Comparison of ENCODE assay signal across 27 cellular contexts in the genomic region with DNA sequence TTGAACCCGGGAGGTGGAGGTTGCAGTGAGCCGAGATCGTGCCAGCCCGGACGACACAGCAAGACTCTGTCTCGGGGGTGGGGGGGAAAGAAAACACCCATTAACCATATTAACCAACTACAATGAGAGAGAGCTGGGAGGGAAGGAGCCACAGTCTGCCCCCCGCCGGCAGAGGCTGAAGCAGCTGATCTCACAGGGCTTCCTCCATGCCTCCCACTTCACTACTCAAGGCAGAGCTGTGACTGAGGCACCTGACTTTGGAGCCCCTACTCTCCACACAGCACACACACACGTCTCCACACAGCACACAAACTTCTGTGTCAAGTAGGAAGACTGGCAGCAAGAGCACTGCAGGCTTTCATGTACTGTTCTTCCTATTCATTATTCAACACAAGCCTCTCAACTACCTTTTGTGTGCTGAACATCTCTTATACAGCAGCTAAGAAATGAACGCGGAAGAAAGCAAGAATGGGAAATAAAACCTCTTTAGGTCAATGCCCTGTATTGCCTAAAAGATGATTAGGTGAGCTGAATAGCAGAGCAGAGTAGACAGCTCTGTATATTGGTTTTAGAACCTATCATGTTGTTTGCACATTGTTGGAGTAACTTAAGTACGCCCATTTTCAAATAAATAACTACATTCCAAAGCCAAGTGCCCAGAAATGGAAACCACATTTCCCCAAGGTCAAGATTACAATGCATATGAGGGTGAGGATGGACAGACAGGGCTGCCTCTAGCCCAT. TPM values are rescaled to one million over a fixed set of nuclear protein-coding genes. Genes with fewer than 3 reads are reported as not detected.
A peak's percentile ranks its signal among the peaks of the same experiment; 100 is the strongest.
DNase-seq lines count a peak whose midpoint lies in the region; ATAC-seq, FAIRE-seq and TF ChIP-seq lines count a peak whose summit lies in the region.
"Had no signal": no experiment of that assay in that cellular context is flagged by ENCODE, and none has a peak within 500 bp of the region (broad histone marks: within the 10 kb centered on the region; RNA-seq: fewer than 3 reads in every experiment).

No MANE protein-coding gene starts in this region.

- no peak for DNase-seq in IMR-90
- no peak for DNase-seq in endothelial cell (ENCODE audit: low spot score)
- no peak for DNase-seq in sigmoid colon
- no peak for DNase-seq in activated naive CD8-positive, alpha-beta T cell treated with anti-CD3 and anti-CD28 coated beads for 36 hours
- DNase-seq in H54 (ENCODE audit: insufficient read length, low spot score) = no peak
- no peak for DNase-seq in activated T-cell treated with anti-CD3 and anti-CD28 coated beads for 4 hours
- DNase-seq: Caco-2; CD8-positive, alpha-beta T cell; DMS 273 treated with DMSO at 0.1 percent for 48 hours; DMS79 treated with DMSO at 0.1 percent for 48 hours; GF-D8; H7; Karpas-422; NCI-H1092; NCI-H1417 treated with DMSO at 0.1 percent for 48 hours; NCI-H1694 treated with DMSO at 0.1 percent for 48 hours; NCI-H526; NCI-H82; NK-92 treated with Interleukin-12 subunit alpha and Interleukin-12 subunit beta, amount 100 ng/mL, for 24 hours; PC-3; SJCRH30 had no signal

- H3K36me3 Mint-ChIP-seq in endothelial cell (ENCODE audit: low read depth, unreplicated experiment) = peaks cover 55% of the 10 kb centered on the region
- peaks cover 53% of the 10 kb centered on the region for H3K36me3 Mint-ChIP-seq in activated naive CD8-positive, alpha-beta T cell treated with anti-CD3 and anti-CD28 coated beads for 36 hours

- H3K18ac ChIP-seq in IMR-90 (ENCODE audit: low read depth, low read length) = no peak overlapping the region

- FAIRE-seq in H54 (lab: Jason Lieb, UNC) = no peak
- FAIRE-seq: GM12892, GM18507 had no signal

- H3K27me3 ChIP-seq in IMR-90 (ENCODE audit: control insufficient read depth, insufficient read depth, low read length) = no peaks in the 10 kb centered on the region
- H3K27me3 ChIP-seq in sigmoid colon = no peaks in the 10 kb centered on the region
- H3K27me3 ChIP-seq: SJCRH30 had no signal

- peaks cover 17 to 26% of the 10 kb centered on the region in 2 experiments for H3K79me1 ChIP-seq in IMR-90 (ENCODE audit: low read depth in 1 of 2, low read length in 2 of 2)

- in situ Hi-C loops in IMR-90 (cut with MboI; ENCODE audit: low sequenced_read_pairs) = no loop called here

- no peak for TF ChIP-seq EP300 in sigmoid colon (IDR thresholded peaks at IDR 0.05)

- peaks cover 7% of the 10 kb centered on the region for H3K9me1 ChIP-seq in IMR-90 (ENCODE audit: insufficient read depth, low read length)

- H3K4me1 ChIP-seq in IMR-90 (ENCODE audit: control insufficient read depth, insufficient read depth, low read length) (peaks cover 2% of the 10 kb centered on the region; the same call in 1 of the 2 replicates), sigmoid colon (peaks cover 0 to 16% (median 5%) of the 10 kb centered on the region in 4 donors)
- H3K4me1 ChIP-seq: SJCRH30 had no signal

- no peak overlapping the region for H4K91ac ChIP-seq in IMR-90 (ENCODE audit: insufficient read depth, low read depth, low read length)

- no peak overlapping the region for H3K14ac ChIP-seq in IMR-90 (replicated peaks; ENCODE audit: low read depth, low read length)

- H2AK9ac ChIP-seq in IMR-90 (replicated peaks; ENCODE audit: low read depth, low read length, poor library complexity) = no peak overlapping the region

- H3K27ac ChIP-seq in IMR-90 (ENCODE audit: insufficient read depth, low read length) = no peak overlapping the region
- H3K27ac ChIP-seq in sigmoid colon = peak overlapping the region in 3 of 4 donors; percentile 63 to 75 (median 70)
- H3K27ac ChIP-seq: C4-2B, SJCRH30 had no signal

- no peak overlapping the region for H3K9ac ChIP-seq in IMR-90 (ENCODE audit: low read depth, low read length)

- H3K36me3 ChIP-seq in IMR-90 (ENCODE audit: control insufficient read depth, insufficient read depth, low read length) (peaks cover 58% of the 10 kb centered on the region), sigmoid colon (peaks cover 32 to 97% (median 55%) of the 10 kb centered on the region in 4 donors)

- TF ChIP-seq RAD21 in IMR-90 (IDR thresholded peaks at IDR 0.05; ENCODE audit: low read length) = no peak

- H3K9me3 Mint-ChIP-seq in endothelial cell (ENCODE audit: unreplicated experiment) = no peaks in the 10 kb centered on the region
- no peaks in the 10 kb centered on the region for H3K9me3 Mint-ChIP-seq in activated naive CD8-positive, alpha-beta T cell treated with anti-CD3 and anti-CD28 coated beads for 36 hours
- H3K9me3 Mint-ChIP-seq: CD8-positive, alpha-beta T cell had no signal

- no peak overlapping the region for H4K5ac ChIP-seq in IMR-90 (ENCODE audit: low read depth, low read length)

- no peak overlapping the region for H3K27ac Mint-ChIP-seq in endothelial cell (ENCODE audit: unreplicated experiment)
- no peak overlapping the region for H3K27ac Mint-ChIP-seq in activated naive CD8-positive, alpha-beta T cell treated with anti-CD3 and anti-CD28 coated beads for 36 hours
- H3K27ac Mint-ChIP-seq: B cell; CD8-positive, alpha-beta T cell had no signal

- H4K8ac ChIP-seq in IMR-90 (ENCODE audit: low read depth in 2 of 2, low read length in 2 of 2) = no peak overlapping the region

- no peaks in the 10 kb centered on the region for H3K27me3 Mint-ChIP-seq in endothelial cell (ENCODE audit: unreplicated experiment)
- no peaks in the 10 kb centered on the region for H3K27me3 Mint-ChIP-seq in activated naive CD8-positive, alpha-beta T cell treated with anti-CD3 and anti-CD28 coated beads for 36 hours
- H3K27me3 Mint-ChIP-seq: B cell had no signal

- no peak overlapping the region for H3K4me3 ChIP-seq in IMR-90 (ENCODE audit: insufficient read depth, low read depth, low read length)
- H3K4me3 ChIP-seq in sigmoid colon = no peak overlapping the region
- H3K4me3 ChIP-seq: SJCRH30 had no signal

- dilution Hi-C loops in IMR-90 (cut with HindIII; ENCODE audit: low sequenced_read_pairs, unreplicated experiment) = no loop called here

- no peak overlapping the region for H3K23ac ChIP-seq in IMR-90 (ENCODE audit: low read depth, low read length)

- no TSS peak for BruUV-seq in IMR-90 (replicated peaks; lab: Mats Ljungman, UMichigan)

- H2AFZ ChIP-seq in IMR-90 (replicated peaks; ENCODE audit: low read length, poor library complexity) = no peak overlapping the region

- no peak overlapping the region for H3K56ac ChIP-seq in IMR-90 (ENCODE audit: extremely low read depth, insufficient read depth, low read length)

- no peak overlapping the region for H2BK120ac ChIP-seq in IMR-90 (ENCODE audit: low read depth, low read length)

- ATAC-seq in IMR-90 (ENCODE audit: low read depth) = peak; percentile 75
- no peak for ATAC-seq in GM18870 (IDR thresholded peaks at IDR 0.05; ENCODE audit: unreplicated experiment)
- ATAC-seq: CD8-positive, alpha-beta T cell; PC-3; SK-N-SH treated with all-trans-retinoic acid at 6 μM for 48 hours had no signal

- no peak overlapping the region for H3K4me2 ChIP-seq in IMR-90 (ENCODE audit: low read depth, low read length)

- POLR2A ChIA-PET in IMR-90 (lab: Charles Lee; ENCODE audit: unreplicated experiment) = no interaction called here

- H3K9me3 ChIP-seq in IMR-90 (ENCODE audit: control insufficient read depth, insufficient read depth, low read length) = no peaks in the 10 kb centered on the region
- no peaks in the 10 kb centered on the region for H3K9me3 ChIP-seq in sigmoid colon
- H3K9me3 ChIP-seq: Caco-2, SJCRH30 had no signal

- H3K4ac ChIP-seq in IMR-90 (ENCODE audit: low read depth, low read length) = no peak overlapping the region

- H2BK5ac ChIP-seq in IMR-90 (ENCODE audit: low read depth, low read length, poor library complexity, severe bottlenecking) = no peak overlapping the region

- WGBS in IMR-90 (ENCODE audit: extremely low coverage in 2 of 2, insufficient read length in 1 of 2), 2 experiments = 83% methylated on average over 1 of the region's 12 CpGs; no CpG with 5 or more reads in 1 of the 2 experiments
- WGBS in sigmoid colon, 2 donors = 94 to 97% methylated on average over 12 of the region's 12 CpGs

- intact Hi-C loops in IMR-90 (cut with micrococcal nuclease) = no loop called here
- intact Hi-C loops in sigmoid colon (cut with DNase I) = no loop called here

- H2AK5ac ChIP-seq in IMR-90 (ENCODE audit: low read depth, low read length) = no peak overlapping the region

- no peaks in the 10 kb centered on the region for H3K4me1 Mint-ChIP-seq in endothelial cell (ENCODE audit: unreplicated experiment)
- peaks cover 8% of the 10 kb centered on the region for H3K4me1 Mint-ChIP-seq in activated naive CD8-positive, alpha-beta T cell treated with anti-CD3 and anti-CD28 coated beads for 36 hours

- TF ChIP-seq CTCF in IMR-90 (conservative IDR thresholded peaks at IDR 0.05; ENCODE audit: low read depth, low read length) (no peak), endothelial cell (IDR thresholded peaks at IDR 0.05; ENCODE audit: unreplicated experiment) (no peak), sigmoid colon (IDR thresholded peaks at IDR 0.05) (no peak)

- peak overlapping the region; percentile 8 for H3K4me3 Mint-ChIP-seq in endothelial cell (ENCODE audit: unreplicated experiment)
- H3K4me3 Mint-ChIP-seq in activated naive CD8-positive, alpha-beta T cell treated with anti-CD3 and anti-CD28 coated beads for 36 hours = no peak overlapping the region
- H3K4me3 Mint-ChIP-seq: B cell; CD8-positive, alpha-beta T cell had no signal

- H2BK15ac ChIP-seq in IMR-90 (ENCODE audit: low read depth, low read length) = no peak overlapping the region

- H4K20me1 ChIP-seq in IMR-90 (ENCODE audit: insufficient read depth, low read length) = peaks cover 11% of the 10 kb centered on the region

- no peak overlapping the region for H2BK20ac ChIP-seq in IMR-90 (ENCODE audit: low read depth, low read length)

- TF ChIP-seq POLR2A in IMR-90 (IDR thresholded peaks at IDR 0.05; ENCODE audit: low read depth, low read length) (no peak), sigmoid colon (IDR thresholded peaks at IDR 0.05) (no peak), H54 (IDR thresholded peaks at IDR 0.05; ENCODE audit: low read depth, low read length) (no peak)

- CTCF ChIA-PET in IMR-90 (lab: Yijun Ruan, JAX) = no interaction called here

TF ChIP-seq in IMR-90, 13 proteins besides CTCF, POLR2A, EP300 and RAD21 (continues in another document):
- no peak for TF ChIP-seq CHD1 (IDR thresholded peaks at IDR 0.05; ENCODE audit: low read depth, low read length)
- TF ChIP-seq RCOR1 (IDR thresholded peaks at IDR 0.05; ENCODE audit: insufficient replicate concordance, low read length) = no peak
- no peak for TF ChIP-seq RFX5 (IDR thresholded peaks at IDR 0.05; ENCODE audit: low read depth, low read length)
- no peak for TF ChIP-seq NFE2L2 (IDR thresholded peaks at IDR 0.05; ENCODE audit: low read depth, low read length)
- TF ChIP-seq MXI1 (IDR thresholded peaks at IDR 0.05; ENCODE audit: borderline replicate concordance, low read depth, low read length) = no peak
- no peak for TF ChIP-seq CEBPB (IDR thresholded peaks at IDR 0.05; ENCODE audit: low read depth, low read length)

RNA-seq across cellular contexts. Expression of gene PDIA6, which starts 26.2 kb away (rescaled TPM):
- total RNA-seq in IMR-90 (2012; rRNA removed) = 204 and 384 TPM in 2 replicates
- 317 and 349 TPM in 2 replicates for polyA plus RNA-seq in IMR-90 (2012; rRNA removed)
- polyA plus RNA-seq in IMR-90 (2012; cell fraction: cytosol; rRNA removed) = 120 and 217 TPM in 2 replicates
- 31.1 and 123 TPM in 2 replicates for polyA plus RNA-seq in IMR-90 (2012; cell fraction: nucleus; rRNA removed; ENCODE audit: low replicate concordance)
- total RNA-seq in endothelial cell (ENCODE audit: unreplicated experiment) = 292 TPM
- total RNA-seq in sigmoid colon = 10 to 100 TPM; 57.3 to 90.3 (median 81.0) TPM
- 100 to 1,000 TPM in 1 of 3 donors, 10 to 100 TPM in 2; 31.8 to 211 (median 64.0) TPM for polyA plus RNA-seq in sigmoid colon
- total RNA-seq in activated naive CD8-positive, alpha-beta T cell treated with anti-CD3 and anti-CD28 coated beads for 36 hours = 100 to 1,000 TPM; 147 to 148 TPM
